In genomic region chrX:48539345-48540014, GRCh38 we compare ENCODE assay signal across 1 cellular context.
TF ChIP-seq lines count a peak whose summit lies in the region.

Gene TBC1D25, plus strand, starts transcription at chrX:48539714. Its CDS starts 84 bp downstream, at chrX:48539798.

TF ChIP-seq in HepG2, 621 proteins besides CTCF, POLR2A, EP300 and RAD21 (continued from another document):
- TF ChIP-seq UBTF (CRISPR knock-in tag; IDR thresholded peaks at IDR 0.05) = peak; percentile 28; the same call in 1 of the 2 replicates
- TF ChIP-seq ZNF501 (CRISPR knock-in tag; IDR thresholded peaks at IDR 0.05) = peak; percentile 62; the same call in 1 of the 2 replicates
- TF ChIP-seq SAP130 (CRISPR knock-in tag; IDR thresholded peaks at IDR 0.05; ENCODE audit: low read depth) = peak; percentile 64
- TF ChIP-seq ZNF567 (CRISPR knock-in tag; IDR thresholded peaks at IDR 0.05; ENCODE audit: borderline replicate concordance) = no peak
- no peak for TF ChIP-seq NR2F2 (IDR thresholded peaks at IDR 0.05; ENCODE audit: borderline replicate concordance, low read depth)
- TF ChIP-seq THYN1 (CRISPR knock-in tag; IDR thresholded peaks at IDR 0.05; ENCODE audit: borderline replicate concordance, low read depth) = no peak
- no peak for TF ChIP-seq ZNF562 (CRISPR knock-in tag; IDR thresholded peaks at IDR 0.05; ENCODE audit: borderline replicate concordance)
- TF ChIP-seq ELK4 (CRISPR knock-in tag; IDR thresholded peaks at IDR 0.05; ENCODE audit: borderline replicate concordance) = no peak
- 0 out of 2 replicates have a peak, but pooled peaks have one; percentile 78 for TF ChIP-seq CCDC6 (CRISPR knock-in tag; IDR thresholded peaks at IDR 0.05)
- TF ChIP-seq PHF8 (CRISPR knock-in tag; IDR thresholded peaks at IDR 0.05) = peak; percentile 62
- no peak for TF ChIP-seq ZNF414 (CRISPR knock-in tag; IDR thresholded peaks at IDR 0.05)
- 0 out of 2 replicates have a peak, but pooled peaks have one; percentile 47 for TF ChIP-seq ERF (CRISPR knock-in tag; IDR thresholded peaks at IDR 0.05)
- no peak for TF ChIP-seq PCBP1 (IDR thresholded peaks at IDR 0.05; ENCODE audit: borderline replicate concordance, low read depth, low read length)
- TF ChIP-seq RFX3 (CRISPR knock-in tag; IDR thresholded peaks at IDR 0.05) = no peak
TF ChIP-seq in HepG2: peak in this region for 65.
